ENCODE assay signal across 20 cellular contexts in the genomic region with DNA sequence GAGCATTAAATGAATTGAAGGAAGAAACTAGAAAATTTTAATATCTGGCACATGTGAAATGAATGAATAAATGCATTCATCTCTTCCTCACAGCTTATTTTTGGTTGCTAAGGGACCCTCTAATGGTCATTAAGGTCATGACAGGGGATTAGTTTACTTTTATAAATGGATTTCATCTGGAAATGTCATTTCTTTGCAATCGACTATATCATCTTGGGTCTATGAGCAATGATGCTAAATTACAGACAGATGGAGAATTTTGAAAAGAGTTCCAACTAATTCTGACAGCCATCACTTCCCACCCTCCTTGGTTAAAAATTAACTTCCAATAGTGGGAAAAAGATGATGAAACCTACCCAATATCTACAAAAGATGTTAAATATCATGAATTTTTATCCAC.
A peak's percentile ranks its signal among the peaks of the same experiment; 100 is the strongest.
DNase-seq lines count a peak whose midpoint lies in the region; FAIRE-seq and TF ChIP-seq lines count a peak whose summit lies in the region.
"Had no signal": no experiment of that assay in that cellular context is flagged by ENCODE, and none has a peak within 500 bp of the region (broad histone marks: within the 10 kb centered on the region; RNA-seq: fewer than 3 reads in every experiment).

No MANE protein-coding gene starts in this region.

- FAIRE-seq in astrocyte (lab: Jason Lieb, UNC): peak; percentile 60
- FAIRE-seq: GM18507 had no signal

- no peak overlapping the region for H3K4me2 ChIP-seq in astrocyte (ENCODE audit: low read length)
- H3K4me2 ChIP-seq: BLaER1 treated with 17β-estradiol and CSF1 and Interleukin-3, amounts not matched to agents 10 nM and 100 nM; KMS-11; SK-N-SH had no signal

- H3K36me3 ChIP-seq in ACC112 (ENCODE audit: insufficient read depth, low read length) (peaks cover 4% of the 10 kb centered on the region; the same call in 1 of the 2 replicates), astrocyte (ENCODE audit: insufficient read depth, low read length) (no peaks in the 10 kb centered on the region), BE2C (no peaks in the 10 kb centered on the region)

- no peaks in the 10 kb centered on the region for H4K20me1 ChIP-seq in astrocyte (ENCODE audit: insufficient read depth, low read length)
- H4K20me1 ChIP-seq: BLaER1 treated with 17β-estradiol and CSF1 and Interleukin-3, amounts not matched to agents 10 nM and 100 nM had no signal

- H3K27me3 ChIP-seq in ACC112 (ENCODE audit: insufficient read depth, low read length) (no peaks in the 10 kb centered on the region), astrocyte (ENCODE audit: insufficient read depth, low read length) (no peaks in the 10 kb centered on the region), BE2C (no peaks in the 10 kb centered on the region)
- H3K27me3 ChIP-seq: BLaER1 treated with 17β-estradiol and CSF1 and Interleukin-3, amounts not matched to agents 10 nM and 100 nM had no signal

- H3K4me1 ChIP-seq in ACC112 (ENCODE audit: control insufficient read depth, insufficient read depth, low read length, unreplicated experiment) (peaks cover 21% of the 10 kb centered on the region), astrocyte (ENCODE audit: insufficient read depth, low read length) (no peaks in the 10 kb centered on the region), BE2C (no peaks in the 10 kb centered on the region)
- H3K4me1 ChIP-seq: BLaER1 treated with 17β-estradiol and CSF1 and Interleukin-3, amounts not matched to agents 10 nM and 100 nM; Caco-2 had no signal

- DNase-seq in GM04504 (ENCODE audit: low read depth) (peak; percentile 22), astrocyte (ENCODE audit: low read depth) (no peak), fibroblast of the conjunctiva (ENCODE audit: low read depth) (peak; percentile 10), BE2C (no peak), hepatic stellate cell (ENCODE audit: low spot score) (no peak), HK-2 (ENCODE audit: unreplicated experiment) (no peak), NCI-H1436 (lab: John Stamatoyannopoulos, UW) (no peak)
- DNase-seq: Caco-2; CD4-positive, alpha-beta memory T cell; DMS 273 treated with DMSO at 0.1 percent for 48 hours; DMS79 treated with DMSO at 0.1 percent for 48 hours; NCI-H1092 treated with DMSO at 0.1 percent for 48 hours; NCI-H2029 treated with DMSO at 0.1 percent for 48 hours; NCI-H526 treated with DMSO at 0.1 percent for 48 hours; SHP77; SK-N-SH had no signal

- H3K9ac ChIP-seq in astrocyte (ENCODE audit: low read length): no peak overlapping the region
- H3K9ac ChIP-seq: BLaER1 treated with 17β-estradiol and CSF1 and Interleukin-3, amounts not matched to agents 10 nM and 100 nM; KMS-11; SK-N-SH had no signal

- H3K4me3 ChIP-seq in ACC112 (ENCODE audit: low read depth, low read length) (no peak overlapping the region), astrocyte (ENCODE audit: insufficient read depth, low read depth, low read length) (no peak overlapping the region), BE2C (ENCODE audit: low read depth, low read length) (no peak overlapping the region)
- H3K4me3 ChIP-seq: BLaER1 treated with 17β-estradiol and CSF1 and Interleukin-3, amounts not matched to agents 10 nM and 100 nM had no signal

- peak overlapping the region; percentile 36 for H2AFZ ChIP-seq in ACC112 (ENCODE audit: low read length, unreplicated experiment)
- no peak overlapping the region for H2AFZ ChIP-seq in astrocyte (ENCODE audit: low read depth, low read length)

- H3K27ac ChIP-seq in ACC112 (ENCODE audit: low read depth, low read length) (peak overlapping the region; percentile 38), astrocyte (ENCODE audit: low read depth, low read length) (no peak overlapping the region)
- H3K27ac ChIP-seq: BLaER1 treated with 17β-estradiol and CSF1 and Interleukin-3, amounts not matched to agents 10 nM and 100 nM; KMS-11 had no signal

- H3K9me3 ChIP-seq in astrocyte (ENCODE audit: insufficient read depth, low read depth, low read length) (no peaks in the 10 kb centered on the region), BE2C (no peaks in the 10 kb centered on the region)
- H3K9me3 ChIP-seq: BLaER1 treated with 17β-estradiol and CSF1 and Interleukin-3, amounts not matched to agents 10 nM and 100 nM; Caco-2; SK-N-SH had no signal

- H3K36me3 Mint-ChIP-seq in astrocyte (ENCODE audit: low read depth, unreplicated experiment): no peaks in the 10 kb centered on the region
- H3K36me3 Mint-ChIP-seq: CD4-positive, alpha-beta memory T cell had no signal

- TF ChIP-seq CTCF in astrocyte (IDR thresholded peaks at IDR 0.05; ENCODE audit: insufficient read depth, low read depth, low read length) (no peak), BE2C (IDR thresholded peaks at IDR 0.05; ENCODE audit: low read depth, low read length) (no peak)

- no peak overlapping the region for H3K4me3 Mint-ChIP-seq in astrocyte (ENCODE audit: unreplicated experiment)
- H3K4me3 Mint-ChIP-seq: CD4-positive, alpha-beta memory T cell had no signal

- peaks cover 4% of the 10 kb centered on the region for H3K4me1 Mint-ChIP-seq in astrocyte (ENCODE audit: low read depth, unreplicated experiment)
- H3K4me1 Mint-ChIP-seq: CD4-positive, alpha-beta memory T cell had no signal

- H3K27ac Mint-ChIP-seq in astrocyte (ENCODE audit: unreplicated experiment): no peak overlapping the region
- H3K27ac Mint-ChIP-seq: CD4-positive, alpha-beta memory T cell had no signal

- H3K27me3 Mint-ChIP-seq in astrocyte (ENCODE audit: low read depth, unreplicated experiment): no peaks in the 10 kb centered on the region
- H3K27me3 Mint-ChIP-seq: CD4-positive, alpha-beta memory T cell had no signal

- no peaks in the 10 kb centered on the region for H3K9me3 Mint-ChIP-seq in astrocyte (ENCODE audit: unreplicated experiment)

- H3K79me2 ChIP-seq in ACC112 (ENCODE audit: control insufficient read depth, insufficient read depth, low read length, unreplicated experiment) (no peaks in the 10 kb centered on the region), astrocyte (ENCODE audit: insufficient read depth, low read length) (no peaks in the 10 kb centered on the region)

Comparison
In these comparisons a context has a peak if more than half of its experiments do, and no peak if none do; other contexts are left out.
1. DNase-seq: peak in GM04504 (single experiment) and fibroblast of the conjunctiva (single experiment); none in astrocyte (single experiment), BE2C (single experiment), hepatic stellate cell (single experiment), HK-2 (single experiment) and NCI-H1436 (single experiment).